ENCODE assay signal across 10 cellular contexts in the genomic region with DNA sequence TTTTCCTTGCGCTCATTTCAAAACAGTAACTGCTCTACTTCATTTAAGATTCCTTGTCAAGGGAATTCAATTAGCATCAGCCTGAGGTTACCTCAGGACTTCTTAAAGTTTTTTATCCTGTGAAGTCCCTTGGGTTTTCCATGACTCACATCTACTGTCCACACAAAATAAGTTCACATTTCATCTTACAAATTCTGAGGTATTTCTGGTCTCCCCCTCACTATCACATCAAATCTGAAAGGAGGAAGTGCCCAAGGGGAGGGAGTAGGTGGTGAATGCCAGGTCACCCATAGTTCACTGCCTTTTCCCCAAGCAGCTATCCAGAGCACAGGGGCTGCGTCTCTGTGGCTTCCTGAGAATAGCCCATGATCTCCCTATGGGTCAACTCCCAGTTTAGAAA.
DNase-seq lines count a peak whose midpoint lies in the region; ATAC-seq and TF ChIP-seq lines count a peak whose summit lies in the region.
"Had no signal": no experiment of that assay in that cellular context is flagged by ENCODE, and none has a peak within 500 bp of the region (broad histone marks: within the 10 kb centered on the region; RNA-seq: fewer than 3 reads in every experiment).

No MANE protein-coding gene starts in this region.

- DNase-seq in MCF 10A (ENCODE audit: unreplicated experiment), result peak; percentile 27
- no peak for DNase-seq in breast epithelium (ENCODE audit: low spot score in 2 of 2)
- peak; percentile 34 for DNase-seq in epithelial cell of esophagus (ENCODE audit: low read depth)
- DNase-seq in cerebellar cortex (ENCODE audit: low spot score), result no peak
- DNase-seq in activated CD4-positive, alpha-beta memory T cell treated with anti-CD3 and anti-CD28 coated beads, Interleukin-2, amount 10 ng/mL, durations not matched to agents 7 days and 5 days, result no peak
- no peak for DNase-seq in effector memory CD4-positive, alpha-beta T cell
- DNase-seq in NCI-H526 treated with DMSO at 0.1 percent for 48 hours (lab: John Stamatoyannopoulos, UW), result no peak
- DNase-seq: sigmoid colon had no signal

- no TSS peak for BruUV-seq in MCF 10A (replicated peaks; lab: Mats Ljungman, UMichigan)

- no peaks in the 10 kb centered on the region for H3K9me3 ChIP-seq in breast epithelium
- no peaks in the 10 kb centered on the region for H3K9me3 ChIP-seq in effector memory CD4-positive, alpha-beta T cell (ENCODE audit: control insufficient read depth, low read length)
- H3K9me3 ChIP-seq: sigmoid colon, thoracic aorta had no signal

- no peaks in the 10 kb centered on the region for H3K27me3 Mint-ChIP-seq in MCF 10A (ENCODE audit: insufficient read depth, unreplicated experiment)
- no peaks in the 10 kb centered on the region for H3K27me3 Mint-ChIP-seq in activated CD4-positive, alpha-beta memory T cell treated with anti-CD3 and anti-CD28 coated beads, Interleukin-2, amount 10 ng/mL, durations not matched to agents 7 days and 5 days

- H3K36me3 Mint-ChIP-seq in MCF 10A (ENCODE audit: insufficient read depth, unreplicated experiment), result peaks cover 5% of the 10 kb centered on the region
- no peaks in the 10 kb centered on the region for H3K36me3 Mint-ChIP-seq in activated CD4-positive, alpha-beta memory T cell treated with anti-CD3 and anti-CD28 coated beads, Interleukin-2, amount 10 ng/mL, durations not matched to agents 7 days and 5 days (ENCODE audit: low read depth)

- intact Hi-C loops in MCF 10A (cut with micrococcal nuclease) (no loop called here), breast epithelium (cut with DNase I; ENCODE audit: low total_unique reads) (no loop called here)

- ATAC-seq in HG03558 (IDR thresholded peaks at IDR 0.05; ENCODE audit: extremely low read depth, unreplicated experiment), result peak; percentile 70

- no peak overlapping the region for H3K4me3 Mint-ChIP-seq in MCF 10A (ENCODE audit: unreplicated experiment)
- no peak overlapping the region for H3K4me3 Mint-ChIP-seq in activated CD4-positive, alpha-beta memory T cell treated with anti-CD3 and anti-CD28 coated beads, Interleukin-2, amount 10 ng/mL, durations not matched to agents 7 days and 5 days

- no peak overlapping the region for H3K27ac Mint-ChIP-seq in MCF 10A (ENCODE audit: low read depth, unreplicated experiment)
- H3K27ac Mint-ChIP-seq in activated CD4-positive, alpha-beta memory T cell treated with anti-CD3 and anti-CD28 coated beads, Interleukin-2, amount 10 ng/mL, durations not matched to agents 7 days and 5 days, result no peak overlapping the region

- no peaks in the 10 kb centered on the region for H3K9me3 Mint-ChIP-seq in MCF 10A (ENCODE audit: unreplicated experiment)
- H3K9me3 Mint-ChIP-seq in activated CD4-positive, alpha-beta memory T cell treated with anti-CD3 and anti-CD28 coated beads, Interleukin-2, amount 10 ng/mL, durations not matched to agents 7 days and 5 days, result no peaks in the 10 kb centered on the region

- POLR2A ChIA-PET in MCF 10A (lab: Yijun Ruan, JAX), result interaction anchor here (0.6 to 1.1 kb wide), 2 partner anchors 10 to 127 kb away, joined by 4 read pairs; no protein-coding TSS in a partner anchor
- POLR2A ChIA-PET in activated CD4-positive, alpha-beta memory T cell treated with anti-CD3 and anti-CD28 coated beads, Interleukin-2, amount 10 ng/mL, durations not matched to agents 7 days and 5 days (lab: Charles Lee), result no interaction called here

- no peaks in the 10 kb centered on the region for H3K4me1 ChIP-seq in breast epithelium
- H3K4me1 ChIP-seq in effector memory CD4-positive, alpha-beta T cell (ENCODE audit: control insufficient read depth, insufficient read depth, low read length, poor library complexity, severe bottlenecking), result no peaks in the 10 kb centered on the region
- H3K4me1 ChIP-seq: sigmoid colon had no signal

- CTCF ChIA-PET in MCF 10A (lab: Yijun Ruan, JAX), result no interaction called here
- CTCF ChIA-PET in activated CD4-positive, alpha-beta memory T cell treated with anti-CD3 and anti-CD28 coated beads, Interleukin-2, amount 10 ng/mL, durations not matched to agents 7 days and 5 days (lab: Charles Lee), result no interaction called here

- TF ChIP-seq CTCF in MCF 10A (IDR thresholded peaks at IDR 0.05; ENCODE audit: unreplicated experiment) (no peak), breast epithelium (IDR thresholded peaks at IDR 0.05) (no peak), epithelial cell of esophagus (IDR thresholded peaks at IDR 0.05; ENCODE audit: insufficient read depth, low read depth, low read length, missing control alignments) (no peak)

- H3K36me3 ChIP-seq in breast epithelium, result no peaks in the 10 kb centered on the region
- H3K36me3 ChIP-seq in effector memory CD4-positive, alpha-beta T cell (ENCODE audit: control insufficient read depth, insufficient read depth, low read length), result no peaks in the 10 kb centered on the region
- H3K36me3 ChIP-seq: sigmoid colon, thoracic aorta had no signal

- TF ChIP-seq POLR2A in breast epithelium (IDR thresholded peaks at IDR 0.05), result no peak

- no peak overlapping the region for H3K27ac ChIP-seq in breast epithelium
- no peak overlapping the region for H3K27ac ChIP-seq in effector memory CD4-positive, alpha-beta T cell (ENCODE audit: insufficient read depth, low read length, poor library complexity, severe bottlenecking)
- H3K27ac ChIP-seq: sigmoid colon, thoracic aorta had no signal

- no peaks in the 10 kb centered on the region for H3K27me3 ChIP-seq in breast epithelium
- no peaks in the 10 kb centered on the region for H3K27me3 ChIP-seq in effector memory CD4-positive, alpha-beta T cell (replicated peaks; ENCODE audit: control insufficient read depth, insufficient read depth, low read length, poor library complexity, severe bottlenecking)
- H3K27me3 ChIP-seq: sigmoid colon had no signal

- no peak overlapping the region for H3K4me3 ChIP-seq in breast epithelium
- H3K4me3 ChIP-seq in epithelial cell of esophagus (ENCODE audit: low read length), result no peak overlapping the region
- H3K4me3 ChIP-seq in effector memory CD4-positive, alpha-beta T cell (ENCODE audit: insufficient read depth, low read depth, low read length, poor library complexity, severe bottlenecking), result no peak overlapping the region
- H3K4me3 ChIP-seq: sigmoid colon, thoracic aorta had no signal

- H3K4me1 Mint-ChIP-seq in MCF 10A (ENCODE audit: insufficient read depth, unreplicated experiment), result peaks cover 7% of the 10 kb centered on the region
- H3K4me1 Mint-ChIP-seq in activated CD4-positive, alpha-beta memory T cell treated with anti-CD3 and anti-CD28 coated beads, Interleukin-2, amount 10 ng/mL, durations not matched to agents 7 days and 5 days, result no peaks in the 10 kb centered on the region

Comparison
In these comparisons a context has a peak if more than half of its experiments do, and no peak if none do; other contexts are left out.
1. DNase-seq: peak in MCF 10A (single experiment) and epithelial cell of esophagus (single experiment); none in breast epithelium (0 of 2), cerebellar cortex (single experiment), activated CD4-positive, alpha-beta memory T cell treated with anti-CD3 and anti-CD28 coated beads, Interleukin-2, amount 10 ng/mL, durations not matched to agents 7 days and 5 days (single experiment), effector memory CD4-positive, alpha-beta T cell (0 of 3) and NCI-H526 treated with DMSO at 0.1 percent for 48 hours (single experiment).